24 cellular contexts compared by ENCODE assay signal in the genomic region with DNA sequence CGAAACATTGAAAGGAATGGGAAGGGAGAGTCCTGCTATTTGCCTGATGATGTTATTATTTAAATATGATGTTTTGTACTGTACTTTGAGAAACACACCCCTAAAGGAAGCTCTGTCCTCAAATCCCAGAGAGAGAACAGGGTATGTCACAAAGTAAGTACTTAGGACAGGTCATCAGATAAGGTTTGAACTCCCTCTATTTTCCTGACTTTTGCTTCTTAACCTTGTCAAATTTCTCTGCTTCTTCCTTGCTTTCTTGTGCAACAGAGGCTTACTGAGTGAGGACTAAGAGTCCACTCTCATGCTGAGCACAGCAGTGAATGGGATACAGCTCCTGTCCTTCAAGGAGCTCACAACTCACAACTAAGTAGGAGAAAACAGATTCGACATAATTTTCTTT. TPM values are rescaled to one million over a fixed set of nuclear protein-coding genes. Genes with fewer than 3 reads are reported as not detected.
DNase-seq lines count a peak whose midpoint lies in the region; ATAC-seq and TF ChIP-seq lines count a peak whose summit lies in the region.
"Had no signal": no experiment of that assay in that cellular context is flagged by ENCODE, and none has a peak within 500 bp of the region (broad histone marks: within the 10 kb centered on the region; RNA-seq: fewer than 3 reads in every experiment).

No MANE protein-coding gene starts in this region.

- no peak overlapping the region for H3K4me2 ChIP-seq in H9 (ENCODE audit: insufficient read depth, insufficient read length, low read length)

- H3K9me3 Mint-ChIP-seq in H9 (no peaks in the 10 kb centered on the region), natural killer cell (no peaks in the 10 kb centered on the region)
- H3K9me3 Mint-ChIP-seq: activated naive CD4-positive, alpha-beta T cell treated with anti-CD3 and anti-CD28 coated beads, Interleukin-2, amount 50 U/mL, for 72 hours; activated T-cell treated with anti-CD3 and anti-CD28 coated beads, Interleukin-2, amount 50 U/mL, for 72 hours; HFFc6 had no signal

- TF ChIP-seq CTCF in H9 (conservative IDR thresholded peaks at IDR 0.05) (no peak), cardiac fibroblast (IDR thresholded peaks at IDR 0.05; ENCODE audit: low read depth, low read length) (no peak), natural killer cell (IDR thresholded peaks at IDR 0.05) (no peak)

- H3K4me1 ChIP-seq in ACC112 (ENCODE audit: control insufficient read depth, insufficient read depth, low read length, unreplicated experiment) (peaks cover 50% of the 10 kb centered on the region), H9 (ENCODE audit: insufficient read depth, low read length) (no peaks in the 10 kb centered on the region), HAP-1 (peaks cover 18% of the 10 kb centered on the region)

- in situ Hi-C loops in HAP-1 (cut with MboI; ENCODE audit: low sequenced_read_pairs) = no loop called here

- H3K79me2 ChIP-seq in ACC112 (ENCODE audit: control insufficient read depth, insufficient read depth, low read length, unreplicated experiment) (peaks cover 78% of the 10 kb centered on the region), H9 (ENCODE audit: insufficient read depth, low read length) (peaks cover 35% of the 10 kb centered on the region; the same call in 1 of the 2 replicates)

- DNase-seq in H9 (no peak), cardiac fibroblast (ENCODE audit: low read depth in 2 of 2) (peak; percentile 5 to 22), natural killer cell (no peak), HAP-1 (ENCODE audit: low spot score in 2 of 2) (no peak), NCI-H1417 treated with DMSO at 0.1 percent for 48 hours (lab: John Stamatoyannopoulos, UW) (no peak)
- no peak for DNase-seq in stimulated activated CD4-positive, alpha-beta T cell treated with anti-CD3 and anti-CD28 coated beads, Interleukin-4, amount 100 ng/mL, for 4 hours
- DNase-seq: activated CD4-positive, alpha-beta T cell treated with anti-CD3 and anti-CD28 coated beads for 48 hours; activated T-cell treated with anti-CD3 and anti-CD28 coated beads, Interleukin-2, amount 50 U/mL, for 72 hours; effector memory CD4-positive, alpha-beta T cell; HFFc6; hippocampal formation; MG63; NCI-H2081; NCI-H345; NCI-H774; sigmoid colon; upper lobe of left lung had no signal

- H3K56ac ChIP-seq in H9 (ENCODE audit: insufficient read length, low read depth, low read length) = no peak overlapping the region

- no peak overlapping the region for H2BK15ac ChIP-seq in H9 (ENCODE audit: low read depth, low read length)

- H3K27me3 Mint-ChIP-seq in H9 (ENCODE audit: low read depth) = no peaks in the 10 kb centered on the region
- no peaks in the 10 kb centered on the region for H3K27me3 Mint-ChIP-seq in natural killer cell (ENCODE audit: low read depth in 2 of 2)

- H3K36me3 Mint-ChIP-seq in H9 (ENCODE audit: insufficient read depth in 1 of 3, low read depth in 3 of 3) (peaks cover 0 to 23% (median 21%) of the 10 kb centered on the region in 3 experiments; a peak in 5 of 7 replicates), natural killer cell (no peaks in the 10 kb centered on the region)

- H3K14ac ChIP-seq in H9 (ENCODE audit: insufficient read depth, low read length) = no peak overlapping the region

- no peak overlapping the region for H4K91ac ChIP-seq in H9 (ENCODE audit: insufficient read length, low read depth, low read length)

- H3K27ac ChIP-seq in ACC112 (ENCODE audit: low read depth, low read length) (peak overlapping the region; percentile 48), H9 (ENCODE audit: insufficient read length, low read depth, low read length) (no peak overlapping the region)
- H3K27ac ChIP-seq: A549, sigmoid colon had no signal

- H3K23me2 ChIP-seq in H9 (ENCODE audit: insufficient read length, low read depth, low read length, poor library complexity, severe bottlenecking) = peaks cover 5% of the 10 kb centered on the region

- no peak overlapping the region for H3K9ac ChIP-seq in H9 (ENCODE audit: extremely low read depth, insufficient read length, low read length)

- no peak for ATAC-seq in natural killer cell
- ATAC-seq in HG03565 (IDR thresholded peaks at IDR 0.05; ENCODE audit: unreplicated experiment) = no peak
- ATAC-seq: A549; activated naive CD4-positive, alpha-beta T cell treated with anti-CD3 and anti-CD28 coated beads, Interleukin-2, amount 50 U/mL, for 72 hours; activated T-cell treated with anti-CD3 and anti-CD28 coated beads, Interleukin-2, amount 50 U/mL, for 72 hours; esophagus mucosa; SK-N-SH treated with all-trans-retinoic acid at 6 μM for 48 hours had no signal

- H3K4me1 Mint-ChIP-seq in H9 (peaks cover 21 to 23% of the 10 kb centered on the region in 2 experiments), natural killer cell (peaks cover 56 to 60% of the 10 kb centered on the region in 2 donors)

- H4K20me1 ChIP-seq in H9 (ENCODE audit: control insufficient read depth, insufficient read depth, insufficient read length) = no peaks in the 10 kb centered on the region

- no peak overlapping the region for H2AK5ac ChIP-seq in H9 (ENCODE audit: insufficient read length, low read length)

- no peak overlapping the region for H3K18ac ChIP-seq in H9 (ENCODE audit: insufficient read length, low read depth, low read length)

- intact Hi-C loops in natural killer cell (cut with micrococcal nuclease) = no loop called here

- H4K5ac ChIP-seq in H9 (ENCODE audit: insufficient read length, low read depth, low read length) = no peak overlapping the region

- H3K4me3 Mint-ChIP-seq in H9 (no peak overlapping the region), natural killer cell (no peak overlapping the region)

- H3K79me1 ChIP-seq in H9 (ENCODE audit: insufficient read depth, low read depth, low read length, poor library complexity, severe bottlenecking) = peaks cover 24% of the 10 kb centered on the region

- H3K4me3 ChIP-seq in ACC112 (ENCODE audit: low read depth, low read length) = peak overlapping the region; percentile 38; the same call in 1 of the 2 replicates
- no peak overlapping the region for H3K4me3 ChIP-seq in cardiac fibroblast (replicated peaks in 1 of 2; ENCODE audit: low read depth in 2 of 2, low read length in 2 of 2)
- no peak overlapping the region for H3K4me3 ChIP-seq in HAP-1
- H3K4me3 ChIP-seq: A549, MG63, sigmoid colon, upper lobe of left lung had no signal

- H3K27me3 ChIP-seq in ACC112 (ENCODE audit: insufficient read depth, low read length) (no peaks in the 10 kb centered on the region), H9 (ENCODE audit: insufficient read depth, low read length) (no peaks in the 10 kb centered on the region), HAP-1 (ENCODE audit: low read depth) (no peaks in the 10 kb centered on the region)
- H3K27me3 ChIP-seq: MG63, sigmoid colon, upper lobe of left lung had no signal

- no peak overlapping the region for H3K23ac ChIP-seq in H9 (ENCODE audit: insufficient read length, low read depth, low read length)

- H3K4ac ChIP-seq in H9 (ENCODE audit: low read depth, low read length) = no peak overlapping the region

- no CpG with 5 or more reads among the region's 2 CpGs for WGBS in H9 (ENCODE audit: extremely low coverage, insufficient read length, low lambda C conversion rate)

- peaks cover 3% of the 10 kb centered on the region; the same call in 1 of the 2 replicates for H3K36me3 ChIP-seq in ACC112 (ENCODE audit: insufficient read depth, low read length)
- peaks cover 22% of the 10 kb centered on the region for H3K36me3 ChIP-seq in HAP-1 (replicated peaks)

- H3K9me3 ChIP-seq in H9 (ENCODE audit: control insufficient read depth, low read depth, low read length) (no peaks in the 10 kb centered on the region), HAP-1 (no peaks in the 10 kb centered on the region)
- H3K9me3 ChIP-seq: A549, MG63, sigmoid colon, upper lobe of left lung had no signal

- H3T11ph ChIP-seq in H9 (ENCODE audit: low read length) = no peak overlapping the region

- H2BK5ac ChIP-seq in H9 (ENCODE audit: insufficient read length, low read length) = no peak overlapping the region

- no peak overlapping the region for H2BK120ac ChIP-seq in H9 (ENCODE audit: low read depth, low read length, poor library complexity, severe bottlenecking)

- H4K8ac ChIP-seq in H9 (replicated peaks; ENCODE audit: insufficient read length, low read depth, low read length) = no peak overlapping the region

- no peak overlapping the region for H2BK12ac ChIP-seq in H9 (ENCODE audit: insufficient read length, low read depth, low read length)

- H3K27ac Mint-ChIP-seq in H9 (no peak overlapping the region), natural killer cell (peak overlapping the region; percentile 85 to 96)

- H2BK20ac ChIP-seq in H9 (ENCODE audit: low read depth, low read length, poor library complexity, severe bottlenecking) = peak overlapping the region; percentile 60

- H2AFZ ChIP-seq in ACC112 (ENCODE audit: low read length, unreplicated experiment) (no peak overlapping the region), H9 (ENCODE audit: low read length) (no peak overlapping the region)

RNA-seq across cellular contexts. Expression of a gene that starts 3.7 kb away (rescaled TPM):
- total RNA-seq in H9 (2021) (95.0 and 98.5 TPM in 2 replicates), natural killer cell (10 to 100 TPM; 47.6 to 56.8 (median 54.8) TPM)

RNA-seq across cellular contexts. Expression of a gene that starts 37.6 kb away (rescaled TPM):
- 1.4 and 1.5 TPM in 2 replicates for total RNA-seq in H9 (2021)
- not detected for total RNA-seq in natural killer cell
- total RNA-seq: T-helper 2 cell treated with Interferon-gamma antibody and Interleukin-4, amounts not matched to agents 100 ng/mL and 5 ng/mL, for 36 hours had no signal

RNA-seq across cellular contexts. Expression of a gene that starts 54.3 kb away (rescaled TPM):
- total RNA-seq in H9 (2021) (21.8 and 24.7 TPM in 2 replicates), natural killer cell (10 to 100 TPM; 40.0 to 47.9 (median 45.3) TPM)

Comparison
In these comparisons a context has a peak if more than half of its experiments do, and no peak if none do; other contexts are left out.
1. DNase-seq: peak in cardiac fibroblast (2 of 2); none in H9 (single experiment), natural killer cell (single experiment), stimulated activated CD4-positive, alpha-beta T cell treated with anti-CD3 and anti-CD28 coated beads, Interleukin-4, amount 100 ng/mL, for 4 hours (0 of 2), HAP-1 (0 of 2) and NCI-H1417 treated with DMSO at 0.1 percent for 48 hours (single experiment).
2. H3K27ac Mint-ChIP-seq: peak in natural killer cell (2 of 2); none in H9 (0 of 3).